1 cellular context compared by ENCODE assay signal in genomic region chr11:88179141-88179540, GRCh38.
TF ChIP-seq lines count a peak whose summit lies in the region.

No MANE protein-coding gene starts in this region.

TF ChIP-seq in GM23338, 12 proteins besides CTCF, POLR2A, EP300 and RAD21 (continued from another document):
- TF ChIP-seq ETS1 (IDR thresholded peaks at IDR 0.05), result no peak
- TF ChIP-seq NANOG (IDR thresholded peaks at IDR 0.05; ENCODE audit: borderline replicate concordance), result no peak
- TF ChIP-seq ZNF331 (CRISPR knock-in tag; IDR thresholded peaks at IDR 0.05; ENCODE audit: low read depth), result no peak
- no peak for TF ChIP-seq JUNB (IDR thresholded peaks at IDR 0.05; ENCODE audit: unreplicated experiment)
- TF ChIP-seq POLR2AphosphoS5 (IDR thresholded peaks at IDR 0.05; ENCODE audit: low read depth), result no peak
- no peak for TF ChIP-seq EZH2phosphoT487 (IDR thresholded peaks at IDR 0.05; ENCODE audit: unreplicated experiment)
TF ChIP-seq in GM23338: peak in this region for 0.
